ENCODE assay signal across 1 cellular context in genomic region chr17:49371178-49371834, GRCh38.
TF ChIP-seq lines count a peak whose summit lies in the region.

No MANE protein-coding gene starts in this region.

TF ChIP-seq in SK-N-SH, 30 proteins besides CTCF, POLR2A, EP300 and RAD21 (continued from another document):
- no peak for TF ChIP-seq REST (IDR thresholded peaks at IDR 0.05; ENCODE audit: low read depth, low read length)
- no peak for TF ChIP-seq SMC3 (IDR thresholded peaks at IDR 0.05; ENCODE audit: low read depth, low read length)
- TF ChIP-seq RCOR1 (IDR thresholded peaks at IDR 0.05; ENCODE audit: low read length) = no peak
